In the genomic region with DNA sequence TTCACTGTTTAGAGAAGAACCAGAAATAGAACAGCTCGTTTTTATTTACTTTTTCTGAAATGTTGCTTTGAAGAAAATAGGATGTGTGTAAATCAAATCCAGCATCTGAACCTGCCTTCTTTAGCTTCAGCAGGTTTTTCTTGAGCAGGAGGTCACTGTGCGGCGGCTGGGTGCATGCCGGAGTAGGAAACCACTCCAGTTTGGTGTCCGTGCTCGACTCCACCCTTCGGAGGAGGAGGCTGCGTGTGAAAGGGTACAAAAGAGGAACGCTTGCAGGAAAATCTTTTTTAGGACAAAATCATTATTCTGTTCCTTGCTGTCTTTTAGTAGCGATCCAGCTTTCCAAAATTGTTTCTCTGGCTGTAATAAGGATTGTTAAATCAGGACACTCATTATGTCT, we compare ENCODE assay signal across 20 cellular contexts.
"Had no signal": no experiment of that assay in that cellular context is flagged by ENCODE, and none has a peak within 500 bp of the region (broad histone marks: within the 10 kb centered on the region; RNA-seq: fewer than 3 reads in every experiment).

No MANE protein-coding gene starts in this region.

- DNase-seq: effector memory CD8-positive, alpha-beta T cell; erythroblast; esophagus squamous epithelium; mucosa of descending colon; naive B cell; pancreas; retina; right lobe of liver; small intestine; stimulated activated CD4-positive, alpha-beta T cell treated with anti-CD3 and anti-CD28 coated beads, Interleukin-15, amount 100 ng/mL, for 24 hours; stimulated activated CD4-positive, alpha-beta T cell treated with anti-CD3 and anti-CD28 coated beads, Interleukin-2, amount 100 ng/mL, for 48 hours; stimulated activated naive B cell treated with anti-CD40 and anti-IgM and Interleukin-4, amounts not matched to agents 10 μg/mL and 1 μg/mL and 100 μg/mL, for 72 hours; transverse colon; upper lobe of right lung; uterus had no signal

- H3K4me3 Mint-ChIP-seq: effector memory CD8-positive, alpha-beta T cell; memory B cell; mesothelial cell of epicardium; naive B cell; natural killer cell treated with Interleukin-12 subunit alpha and Interleukin-12 subunit beta and Interleukin-15 and Interleukin-18, amount 100 ng/mL, for 72 hours; neural crest cell; stimulated activated naive B cell treated with anti-CD40 and anti-IgM and Interleukin-4, amounts not matched to agents 10 μg/mL and 1 μg/mL and 100 μg/mL, for 72 hours; stimulated activated naive CD8-positive, alpha-beta T cell treated with anti-CD3 and anti-CD28 coated beads, Interleukin-15, Interleukin-2, amounts not matched to agents 100 ng/mL and 50 ng/mL, for 24 hours had no signal

- H3K4me1 Mint-ChIP-seq: memory B cell; naive B cell; neural crest cell; stimulated activated naive B cell treated with anti-CD40 and anti-IgM and Interleukin-4, amounts not matched to agents 10 μg/mL and 1 μg/mL and 100 μg/mL, for 72 hours had no signal

- H3K9me3 Mint-ChIP-seq: effector memory CD8-positive, alpha-beta T cell; memory B cell; mesothelial cell of epicardium; natural killer cell treated with Interleukin-12 subunit alpha and Interleukin-12 subunit beta and Interleukin-15 and Interleukin-18, amount 100 ng/mL, for 72 hours; neural crest cell; stimulated activated naive CD8-positive, alpha-beta T cell treated with anti-CD3 and anti-CD28 coated beads, Interleukin-15, Interleukin-2, amounts not matched to agents 100 ng/mL and 50 ng/mL, for 24 hours had no signal

- H3K36me3 Mint-ChIP-seq: memory B cell; mesothelial cell of epicardium; naive B cell; natural killer cell treated with Interleukin-12 subunit alpha and Interleukin-12 subunit beta and Interleukin-15 and Interleukin-18, amount 100 ng/mL, for 72 hours; stimulated activated naive B cell treated with anti-CD40 and anti-IgM and Interleukin-4, amounts not matched to agents 10 μg/mL and 1 μg/mL and 100 μg/mL, for 72 hours had no signal

- H3K27ac Mint-ChIP-seq: effector memory CD8-positive, alpha-beta T cell; memory B cell; mesothelial cell of epicardium; naive B cell; natural killer cell treated with Interleukin-12 subunit alpha and Interleukin-12 subunit beta and Interleukin-15 and Interleukin-18, amount 100 ng/mL, for 72 hours; stimulated activated naive B cell treated with anti-CD40 and anti-IgM and Interleukin-4, amounts not matched to agents 10 μg/mL and 1 μg/mL and 100 μg/mL, for 72 hours; stimulated activated naive CD8-positive, alpha-beta T cell treated with anti-CD3 and anti-CD28 coated beads, Interleukin-15, Interleukin-2, amounts not matched to agents 100 ng/mL and 50 ng/mL, for 24 hours had no signal
